Comparison of ENCODE assay signal across 8 cellular contexts in genomic region chr5:140302786-140303639, GRCh38. TPM values are rescaled to one million over a fixed set of nuclear protein-coding genes. Genes with fewer than 3 reads are reported as not detected.
DNase-seq lines count a peak whose midpoint lies in the region; ATAC-seq and TF ChIP-seq lines count a peak whose summit lies in the region.

Gene PFDN1 (minus strand): TSS chr5:140303101. CDS start chr5:140303073, 28 bp downstream.

- H3K27me3 ChIP-seq in Panc1 (ENCODE audit: control insufficient read depth, insufficient read depth, low read length): no peaks in the 10 kb centered on the region
- H3K27me3 ChIP-seq in muscle layer of colon (ENCODE audit: control insufficient read depth in 1 of 2, insufficient read depth in 2 of 2, low read length in 2 of 2): no peaks in the 10 kb centered on the region

- H3K27ac ChIP-seq in Panc1 (ENCODE audit: low read length) (peak within 1 kb of the TSS; percentile 97), muscle layer of colon (ENCODE audit: low read depth, low read length) (peak within 1 kb of the TSS; percentile 81)

- intact Hi-C loops in Panc1 (cut with micrococcal nuclease; ENCODE audit: unreplicated experiment): loop anchor here (2.0 kb wide), 1 partner anchor 44 kb away; the partner anchor contains the start of gene HBEGF

- DNase-seq in DMS153 (lab: John Stamatoyannopoulos, UW): peak; percentile 62
- DNase-seq in KG1 (lab: John Stamatoyannopoulos, UW): peak; percentile 58
- DNase-seq in Panc1 (ENCODE audit: low read depth, low spot score): peak; percentile 86
- DNase-seq in activated T-cell treated with anti-CD3 and anti-CD28 coated beads, Interleukin-2, amount 50 U/mL, for 4 hours: peak; percentile 86
- DNase-seq in stimulated activated CD8-positive, alpha-beta memory T cell treated with anti-CD3 and anti-CD28 coated beads, Interleukin-7, amount 100 ng/mL, for 24 hours (ENCODE audit: low read depth): peak; percentile 84

- H3K9ac ChIP-seq in muscle layer of colon (ENCODE audit: low read length): peak within 1 kb of the TSS; percentile 90

- H3K4me1 Mint-ChIP-seq in activated T-cell treated with anti-CD3 and anti-CD28 coated beads, Interleukin-2, amount 50 U/mL, for 4 hours (ENCODE audit: low read depth): peaks cover 17% of the 10 kb centered on the region

- H3K9me3 ChIP-seq in Panc1 (ENCODE audit: control insufficient read depth, insufficient read depth, low read depth, low read length): no peaks in the 10 kb centered on the region
- no peaks in the 10 kb centered on the region for H3K9me3 ChIP-seq in muscle layer of colon (ENCODE audit: low read length)

- H3K4me1 ChIP-seq in Panc1 (ENCODE audit: control insufficient read depth, insufficient read depth, low read length): peaks cover 26% of the 10 kb centered on the region
- H3K4me1 ChIP-seq in muscle layer of colon (ENCODE audit: insufficient read depth, low read length): peaks cover 23% of the 10 kb centered on the region

- no peaks in the 10 kb centered on the region for H3K9me3 Mint-ChIP-seq in activated T-cell treated with anti-CD3 and anti-CD28 coated beads, Interleukin-2, amount 50 U/mL, for 4 hours

- H3K36me3 ChIP-seq in Panc1 (ENCODE audit: control insufficient read depth, insufficient read depth, low read length) (peaks cover 5% of the 10 kb centered on the region; the same call in 1 of the 2 replicates), muscle layer of colon (ENCODE audit: insufficient read depth, low read length) (peaks cover 8% of the 10 kb centered on the region)

- BruUV-seq in Panc1 (replicated peaks; lab: Mats Ljungman, UMichigan): TSS peak; percentile 90

- peak within 1 kb of the TSS; percentile 96 for H3K4me3 Mint-ChIP-seq in activated T-cell treated with anti-CD3 and anti-CD28 coated beads, Interleukin-2, amount 50 U/mL, for 4 hours

- no peaks in the 10 kb centered on the region for H3K27me3 Mint-ChIP-seq in activated T-cell treated with anti-CD3 and anti-CD28 coated beads, Interleukin-2, amount 50 U/mL, for 4 hours (ENCODE audit: low read depth)

- H3K4me3 ChIP-seq in Panc1 (ENCODE audit: low read depth in 2 of 2, low read length in 2 of 2): peak within 1 kb of the TSS; percentile 91 to 98
- H3K4me3 ChIP-seq in muscle layer of colon (ENCODE audit: low read depth in 1 of 2, low read length in 2 of 2): peak within 1 kb of the TSS; percentile 78 to 80

- peak; percentile 97 for ATAC-seq in GM21619 (IDR thresholded peaks at IDR 0.05; ENCODE audit: unreplicated experiment)
- peak; percentile 98 for ATAC-seq in Panc1
- ATAC-seq in activated T-cell treated with anti-CD3 and anti-CD28 coated beads, Interleukin-2, amount 50 U/mL, for 4 hours: peak; percentile 99
- ATAC-seq in esophagus mucosa: peak; percentile 98

- in situ Hi-C loops in Panc1 (cut with HindIII; ENCODE audit: low pct_unique_long_range_greater_than_20kb, low sequenced_read_pairs): no loop called here

- TF ChIP-seq CTCF in Panc1 (IDR thresholded peaks at IDR 0.05): no peak

- POLR2A ChIA-PET in Panc1 (lab: Charles Lee): no interaction called here

- peaks cover 8% of the 10 kb centered on the region for H3K36me3 Mint-ChIP-seq in activated T-cell treated with anti-CD3 and anti-CD28 coated beads, Interleukin-2, amount 50 U/mL, for 4 hours (ENCODE audit: insufficient read depth)

- CTCF ChIA-PET in Panc1 (lab: Charles Lee): interaction anchor here (1.1 kb wide), 2 partner anchors 43 to 49 kb away, joined by 3 to 7 read pairs; partner anchors contain the start of gene HBEGF

RNA-seq across cellular contexts. Expression of gene PFDN1, which starts in this region (rescaled TPM):
- total RNA-seq in Panc1 (2021; ENCODE audit: unreplicated experiment) (54.4 TPM), esophagus mucosa (33.5 TPM)
- 45.7 TPM for polyA plus RNA-seq in Panc1 (2012; ENCODE audit: insufficient read length)
- 10 to 100 TPM; 54.1 to 58.8 (median 55.7) TPM for total RNA-seq in activated T-cell treated with anti-CD3 and anti-CD28 coated beads, Interleukin-2, amount 50 U/mL, for 4 hours

Comparison
In these comparisons a context has a peak if more than half of its experiments do, and no peak if none do; other contexts are left out.
1. Peak in every context shown above with its lines: DNase-seq, ATAC-seq, H3K4me3 ChIP-seq and H3K27ac ChIP-seq.